ENCODE assay signal across 11 cellular contexts in genomic region chr16:10752843-10753523, GRCh38. TPM values are rescaled to one million over a fixed set of nuclear protein-coding genes. Genes with fewer than 3 reads are reported as not detected.
A peak's percentile ranks its signal among the peaks of the same experiment; 100 is the strongest.
DNase-seq lines count a peak whose midpoint lies in the region; ATAC-seq and TF ChIP-seq lines count a peak whose summit lies in the region.
"Had no signal": no experiment of that assay in that cellular context is flagged by ENCODE, and none has a peak within 500 bp of the region (broad histone marks: within the 10 kb centered on the region; RNA-seq: fewer than 3 reads in every experiment).

No MANE protein-coding gene starts in this region.

- H3K9me3 Mint-ChIP-seq in dendritic cell treated with granulocyte-macrophage colony-stimulating factor and Interleukin-4, amounts not matched to agents 40 ng/mL and 50 ng/mL, for 4 days: no peaks in the 10 kb centered on the region
- H3K9me3 Mint-ChIP-seq in stimulated activated naive B cell treated with anti-CD40 and anti-IgM and Interleukin-4, amounts not matched to agents 10 μg/mL and 1 μg/mL and 100 μg/mL, for 72 hours: no peaks in the 10 kb centered on the region
- H3K9me3 Mint-ChIP-seq: activated T-helper 1 cell treated with anti-CD3 and anti-CD28 coated beads, Interleukin-12 subunit alpha, Interleukin-12 subunit beta, Interleukin-2, Interleukin-4 antibody, amounts not matched to agents 30 ng/mL and 10 ng/mL and 1 ng/mL, durations not matched to agents 14 hours and 24 hours and 36 hours had no signal

- H3K4me1 Mint-ChIP-seq in dendritic cell treated with granulocyte-macrophage colony-stimulating factor and Interleukin-4, amounts not matched to agents 40 ng/mL and 50 ng/mL, for 4 days (ENCODE audit: low read depth): peaks cover 96% of the 10 kb centered on the region
- H3K4me1 Mint-ChIP-seq in stimulated activated naive B cell treated with anti-CD40 and anti-IgM and Interleukin-4, amounts not matched to agents 10 μg/mL and 1 μg/mL and 100 μg/mL, for 72 hours: peaks cover 55 to 78% of the 10 kb centered on the region in 2 donors

- TF ChIP-seq CTCF in osteoblast (IDR thresholded peaks at IDR 0.05; ENCODE audit: extremely low read depth, low read depth, low read length): no peak

- no peaks in the 10 kb centered on the region for H3K27me3 Mint-ChIP-seq in dendritic cell treated with granulocyte-macrophage colony-stimulating factor and Interleukin-4, amounts not matched to agents 40 ng/mL and 50 ng/mL, for 4 days
- H3K27me3 Mint-ChIP-seq in stimulated activated naive B cell treated with anti-CD40 and anti-IgM and Interleukin-4, amounts not matched to agents 10 μg/mL and 1 μg/mL and 100 μg/mL, for 72 hours: no peaks in the 10 kb centered on the region

- ATAC-seq in GM19463 (IDR thresholded peaks at IDR 0.05; ENCODE audit: unreplicated experiment) (peak; percentile 64), HG03442 (IDR thresholded peaks at IDR 0.05; ENCODE audit: unreplicated experiment) (peak; percentile 47), SK-N-SH treated with all-trans-retinoic acid at 6 μM for 48 hours (no peak)
- peak; percentile 81 to 87 for ATAC-seq in stimulated activated naive B cell treated with anti-CD40 and anti-IgM and Interleukin-4, amounts not matched to agents 10 μg/mL and 1 μg/mL and 100 μg/mL, for 72 hours (replicated peaks)

- H2AFZ ChIP-seq in osteoblast (ENCODE audit: low read length): no peak overlapping the region

- intact Hi-C loops in dendritic cell treated with granulocyte-macrophage colony-stimulating factor and Interleukin-4, amounts not matched to agents 40 ng/mL and 50 ng/mL, for 4 days (cut with micrococcal nuclease): loop anchor here (1.0 to 5.0 kb wide), 3 partner anchors 8 to 164 kb away; no protein-coding TSS in a partner anchor

- no peak overlapping the region for H3K4me3 ChIP-seq in osteoblast (ENCODE audit: insufficient read depth, low read length)

- no peaks in the 10 kb centered on the region for H3K27me3 ChIP-seq in osteoblast (ENCODE audit: insufficient read depth, low read length)

- H3K4me1 ChIP-seq in osteoblast (ENCODE audit: insufficient read depth, low read length): peaks cover 26% of the 10 kb centered on the region

- H4K20me1 ChIP-seq in osteoblast (ENCODE audit: insufficient read depth, low read length): no peaks in the 10 kb centered on the region

- peaks cover 18% of the 10 kb centered on the region for H3K36me3 ChIP-seq in osteoblast (ENCODE audit: insufficient read depth, low read length)

- no peak overlapping the region for H3K27ac ChIP-seq in osteoblast (ENCODE audit: low read depth, low read length)

- peak overlapping the region; percentile 96 for H3K27ac Mint-ChIP-seq in dendritic cell treated with granulocyte-macrophage colony-stimulating factor and Interleukin-4, amounts not matched to agents 40 ng/mL and 50 ng/mL, for 4 days
- peak overlapping the region; percentile 94 for H3K27ac Mint-ChIP-seq in stimulated activated naive B cell treated with anti-CD40 and anti-IgM and Interleukin-4, amounts not matched to agents 10 μg/mL and 1 μg/mL and 100 μg/mL, for 72 hours
- H3K27ac Mint-ChIP-seq: activated T-helper 1 cell treated with anti-CD3 and anti-CD28 coated beads, Interleukin-12 subunit alpha, Interleukin-12 subunit beta, Interleukin-2, Interleukin-4 antibody, amounts not matched to agents 30 ng/mL and 10 ng/mL and 1 ng/mL, durations not matched to agents 14 hours and 24 hours and 36 hours had no signal

- no peaks in the 10 kb centered on the region for H3K79me2 ChIP-seq in osteoblast (ENCODE audit: insufficient read depth, low read length)

- DNase-seq in stimulated activated naive B cell treated with anti-CD40 and anti-IgM and Interleukin-4, amounts not matched to agents 10 μg/mL and 1 μg/mL and 100 μg/mL, for 72 hours: peak; percentile 80
- DNase-seq in stimulated activated CD4-positive, alpha-beta T cell treated with anti-CD3 and anti-CD28 coated beads, Interleukin-4, amount 100 ng/mL, for 24 hours: no peak
- DNase-seq in osteoblast (ENCODE audit: insufficient read length, low spot score, missing footprints) (no peak), NCI-H2029 (lab: John Stamatoyannopoulos, UW) (no peak)
- DNase-seq: foreskin fibroblast, NCI-H526 had no signal

- H3K9me3 ChIP-seq in osteoblast (ENCODE audit: low read depth, low read length): no peaks in the 10 kb centered on the region

- no peak overlapping the region for H3K4me2 ChIP-seq in osteoblast (ENCODE audit: insufficient read depth, low read length)

- H3K36me3 Mint-ChIP-seq in dendritic cell treated with granulocyte-macrophage colony-stimulating factor and Interleukin-4, amounts not matched to agents 40 ng/mL and 50 ng/mL, for 4 days (ENCODE audit: low read depth): peaks cover 100% of the 10 kb centered on the region
- H3K36me3 Mint-ChIP-seq in stimulated activated naive B cell treated with anti-CD40 and anti-IgM and Interleukin-4, amounts not matched to agents 10 μg/mL and 1 μg/mL and 100 μg/mL, for 72 hours: peaks cover 70 to 81% of the 10 kb centered on the region in 2 donors

- H3K4me3 Mint-ChIP-seq in dendritic cell treated with granulocyte-macrophage colony-stimulating factor and Interleukin-4, amounts not matched to agents 40 ng/mL and 50 ng/mL, for 4 days: peak overlapping the region; percentile 58
- peak overlapping the region; percentile 76 to 82 for H3K4me3 Mint-ChIP-seq in stimulated activated naive B cell treated with anti-CD40 and anti-IgM and Interleukin-4, amounts not matched to agents 10 μg/mL and 1 μg/mL and 100 μg/mL, for 72 hours
- H3K4me3 Mint-ChIP-seq: activated T-helper 1 cell treated with anti-CD3 and anti-CD28 coated beads, Interleukin-12 subunit alpha, Interleukin-12 subunit beta, Interleukin-2, Interleukin-4 antibody, amounts not matched to agents 30 ng/mL and 10 ng/mL and 1 ng/mL, durations not matched to agents 14 hours and 24 hours and 36 hours had no signal

TF ChIP-seq in SK-N-SH treated with all-trans-retinoic acid at 6 μM for 48 hours, 23 proteins besides CTCF, POLR2A, EP300 and RAD21:
- no peak for TF ChIP-seq TCF4 (CRISPR knock-in tag; IDR thresholded peaks at IDR 0.05; ENCODE audit: borderline replicate concordance)
- no peak for TF ChIP-seq SNAI2 (CRISPR knock-in tag; IDR thresholded peaks at IDR 0.05)
- no peak for TF ChIP-seq PPARA (CRISPR knock-in tag; IDR thresholded peaks at IDR 0.05; ENCODE audit: borderline replicate concordance)
- TF ChIP-seq ZFP30 (CRISPR knock-in tag; IDR thresholded peaks at IDR 0.05): no peak
- no peak for TF ChIP-seq TSHZ2 (CRISPR knock-in tag; IDR thresholded peaks at IDR 0.05)
- no peak for TF ChIP-seq CSDC2 (CRISPR knock-in tag; IDR thresholded peaks at IDR 0.05)
- no peak for TF ChIP-seq CREB5 (CRISPR knock-in tag; IDR thresholded peaks at IDR 0.05; ENCODE audit: low read depth)
- TF ChIP-seq ZNF8 (CRISPR knock-in tag; IDR thresholded peaks at IDR 0.05): no peak
- no peak for TF ChIP-seq ISL1 (CRISPR knock-in tag; IDR thresholded peaks at IDR 0.05)
- TF ChIP-seq ZC3H10 (CRISPR knock-in tag; IDR thresholded peaks at IDR 0.05): no peak
- no peak for TF ChIP-seq ZNF565 (CRISPR knock-in tag; conservative IDR thresholded peaks at IDR 0.05; ENCODE audit: low read depth)
- TF ChIP-seq GLIS3 (CRISPR knock-in tag; IDR thresholded peaks at IDR 0.05): no peak
- TF ChIP-seq ZNF70 (CRISPR knock-in tag; IDR thresholded peaks at IDR 0.05): no peak
- no peak for TF ChIP-seq ARNTL (CRISPR knock-in tag; IDR thresholded peaks at IDR 0.05; ENCODE audit: borderline replicate concordance, low read depth)
- no peak for TF ChIP-seq RARB (CRISPR knock-in tag; IDR thresholded peaks at IDR 0.05)
TF ChIP-seq in SK-N-SH treated with all-trans-retinoic acid at 6 μM for 48 hours: peak in this region for 0.

RNA-seq across cellular contexts. Expression of gene NUBP1, which starts 9.3 kb away (rescaled TPM):
- 19.5 and 20.0 TPM in 2 replicates for total RNA-seq in osteoblast

RNA-seq across cellular contexts. Expression of gene TEKT5, which starts 58.3 kb away (rescaled TPM):
- 0.29 and 0.36 TPM in 2 replicates for total RNA-seq in osteoblast
- total RNA-seq: activated T-helper 1 cell treated with anti-CD3 and anti-CD28 coated beads, Interleukin-12 subunit alpha, Interleukin-12 subunit beta, Interleukin-2, Interleukin-4 antibody, amounts not matched to agents 30 ng/mL and 10 ng/mL and 1 ng/mL, durations not matched to agents 14 hours and 24 hours and 36 hours had no signal
